8 cellular contexts compared by ENCODE assay signal in the genomic region with DNA sequence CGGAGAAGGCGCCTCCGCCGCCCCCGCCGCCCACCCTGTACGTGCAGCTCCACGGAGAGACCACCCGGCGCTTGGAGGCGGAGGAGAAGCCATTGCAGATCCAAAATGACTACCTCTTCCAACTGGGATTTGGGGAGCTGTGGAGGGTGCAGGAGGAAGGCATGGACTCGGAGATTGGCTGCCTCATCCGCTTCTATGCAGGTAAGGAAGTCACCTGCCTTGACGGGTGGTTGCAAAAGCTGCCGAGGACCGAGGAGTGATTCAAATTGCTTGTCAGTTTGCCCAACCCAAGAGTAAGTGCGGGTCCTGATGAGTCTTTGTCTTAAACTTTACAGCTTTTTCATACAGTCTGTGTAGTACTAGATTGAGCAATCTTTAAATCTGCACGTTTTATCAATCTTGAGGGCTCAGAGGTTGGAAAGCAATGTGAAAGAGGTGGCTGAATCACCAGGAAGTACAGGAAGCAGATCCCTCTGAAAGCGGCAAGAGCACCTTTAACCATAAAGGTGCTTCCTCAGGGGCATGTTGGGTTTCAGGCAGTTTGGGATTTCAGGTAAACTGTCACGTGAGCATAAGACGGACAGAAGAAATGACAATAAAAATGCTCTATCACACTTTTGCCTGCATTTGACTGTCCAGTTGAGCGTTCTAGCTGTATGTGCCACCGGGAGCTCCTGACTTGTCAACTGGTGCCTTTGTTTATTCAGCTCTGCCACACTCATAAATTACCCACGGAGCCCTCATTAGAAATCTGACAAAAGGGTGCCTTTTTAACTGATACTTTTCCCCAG. TPM values are rescaled to one million over a fixed set of nuclear protein-coding genes. Genes with fewer than 3 reads are reported as not detected.
DNase-seq lines count a peak whose midpoint lies in the region; ATAC-seq lines count a peak whose summit lies in the region.

No MANE protein-coding gene starts in this region.

- DNase-seq in NCI-H2081 (lab: John Stamatoyannopoulos, UW), result peak; percentile 40 to 74
- no peak for DNase-seq in NCI-H2081 treated with DMSO at 0.1 percent for 48 hours (lab: John Stamatoyannopoulos, UW)
- DNase-seq in NCI-H345 treated with DMSO at 0.1 percent for 48 hours (lab: John Stamatoyannopoulos, UW; ENCODE audit: unreplicated experiment), result peak; percentile 62
- peak; percentile 59 for DNase-seq in activated CD4-positive, alpha-beta T cell treated with anti-CD3 and anti-CD28 coated beads for 48 hours
- DNase-seq in dermis blood vessel endothelial cell, result peak; percentile 55
- peak; percentile 26 to 41 for DNase-seq in lung microvascular endothelial cell (ENCODE audit: low read depth in 2 of 2)
- peak; percentile 34 for DNase-seq in stimulated activated naive CD4-positive, alpha-beta T cell treated with Interleukin-2 at 50 U/mL for 16 hours (lab: John Stamatoyannopoulos, UW)

- ATAC-seq in HG02840 (IDR thresholded peaks at IDR 0.05; ENCODE audit: low FRiP score, unreplicated experiment), result no peak

RNA-seq across cellular contexts. Expression of gene PHLPP1, which starts 1.9 kb away (rescaled TPM):
- total RNA-seq in dermis blood vessel endothelial cell (9.4 and 10.3 TPM in 2 replicates), lung microvascular endothelial cell (2.6 and 3.3 TPM in 2 replicates)
